ENCODE assay signal across 14 cellular contexts in genomic region chr15:55230051-55230670, GRCh38. TPM values are rescaled to one million over a fixed set of nuclear protein-coding genes. Genes with fewer than 3 reads are reported as not detected.
DNase-seq lines count a peak whose midpoint lies in the region; ATAC-seq and TF ChIP-seq lines count a peak whose summit lies in the region.
"Had no signal": no experiment of that assay in that cellular context is flagged by ENCODE, and none has a peak within 500 bp of the region (broad histone marks: within the 10 kb centered on the region; RNA-seq: fewer than 3 reads in every experiment).

No MANE protein-coding gene starts in this region.

- H3K36me3 Mint-ChIP-seq in activated T-cell treated with anti-CD3 and anti-CD28 coated beads, Interleukin-2, amount 50 U/mL, for 24 hours (ENCODE audit: low read depth), result peaks cover 93% of the 10 kb centered on the region
- peaks cover 60% of the 10 kb centered on the region for H3K36me3 Mint-ChIP-seq in activated CD8-positive, alpha-beta T cell treated with anti-CD3 and anti-CD28 coated beads for 36 hours (ENCODE audit: low read depth)

- intact Hi-C loops in activated CD8-positive, alpha-beta T cell treated with anti-CD3 and anti-CD28 coated beads for 36 hours (cut with micrococcal nuclease), result no loop called here
- intact Hi-C loops in spleen (cut with DNase I; ENCODE audit: low total_unique reads), result no loop called here

- H3K27me3 Mint-ChIP-seq in activated T-cell treated with anti-CD3 and anti-CD28 coated beads, Interleukin-2, amount 50 U/mL, for 24 hours, result no peaks in the 10 kb centered on the region
- no peaks in the 10 kb centered on the region for H3K27me3 Mint-ChIP-seq in activated CD8-positive, alpha-beta T cell treated with anti-CD3 and anti-CD28 coated beads for 36 hours
- H3K27me3 Mint-ChIP-seq: type B pancreatic cell had no signal

- no peaks in the 10 kb centered on the region for H3K9me3 ChIP-seq in spleen

- peaks cover 0 to 91% (median 6%) of the 10 kb centered on the region in 6 donors for H3K36me3 ChIP-seq in spleen

- TF ChIP-seq CTCF in activated CD8-positive, alpha-beta T cell treated with anti-CD3 and anti-CD28 coated beads for 36 hours (IDR thresholded peaks at IDR 0.05), result no peak
- TF ChIP-seq CTCF in fibroblast of mammary gland (conservative IDR thresholded peaks at IDR 0.05; ENCODE audit: control insufficient read depth, insufficient read depth, low read depth, low read length) (no peak), spleen (IDR thresholded peaks at IDR 0.05 in 8 of 11, conservative IDR thresholded peaks at IDR 0.05 in 3 of 11) (no peak)

- no peak for DNase-seq in activated T-cell treated with anti-CD3 and anti-CD28 coated beads, Interleukin-2, amount 50 U/mL, for 24 hours
- DNase-seq in activated T-cell treated with anti-CD3 and anti-CD28 coated beads, Interleukin-2, amount 50 U/mL, for 1 hour, result no peak
- DNase-seq in activated CD8-positive, alpha-beta T cell treated with anti-CD3 and anti-CD28 coated beads for 36 hours, result no peak
- peak; percentile 20 for DNase-seq in fibroblast of mammary gland (ENCODE audit: low read depth)
- DNase-seq in spleen, result no peak
- no peak for DNase-seq in activated CD4-positive, CD25-positive, alpha-beta regulatory T cell (lab: John Stamatoyannopoulos, UW)
- DNase-seq: activated gamma-delta T cell; hippocampal formation; NCI-H446 treated with DMSO at 0.1 percent for 48 hours; stimulated activated CD4-positive, alpha-beta T cell treated with anti-CD3 and anti-CD28 coated beads, Interleukin-15, amount 100 ng/mL, for 24 hours had no signal

- peaks cover 0 to 43% (median 13%) of the 10 kb centered on the region in 6 donors for H3K4me1 ChIP-seq in spleen

- peak; percentile 55 for ATAC-seq in activated CD8-positive, alpha-beta T cell treated with anti-CD3 and anti-CD28 coated beads for 36 hours
- no peak for ATAC-seq in HG02870 (IDR thresholded peaks at IDR 0.05; ENCODE audit: unreplicated experiment)
- ATAC-seq in GM21825 (IDR thresholded peaks at IDR 0.05; ENCODE audit: unreplicated experiment), result no peak

- H3K27ac Mint-ChIP-seq in activated T-cell treated with anti-CD3 and anti-CD28 coated beads, Interleukin-2, amount 50 U/mL, for 24 hours, result peak overlapping the region; percentile 87
- H3K27ac Mint-ChIP-seq in activated CD8-positive, alpha-beta T cell treated with anti-CD3 and anti-CD28 coated beads for 36 hours, result peak overlapping the region; percentile 77
- H3K27ac Mint-ChIP-seq: type B pancreatic cell had no signal

- H3K27me3 ChIP-seq in spleen (replicated peaks in 1 of 7), result no peaks in the 10 kb centered on the region

- H3K4me3 Mint-ChIP-seq in activated T-cell treated with anti-CD3 and anti-CD28 coated beads, Interleukin-2, amount 50 U/mL, for 24 hours, result peak overlapping the region; percentile 21
- H3K4me3 Mint-ChIP-seq in activated CD8-positive, alpha-beta T cell treated with anti-CD3 and anti-CD28 coated beads for 36 hours, result no peak overlapping the region
- H3K4me3 Mint-ChIP-seq: type B pancreatic cell had no signal

- peak overlapping the region in 5 of 8 donors; percentile 3 to 66 (median 49) for H3K27ac ChIP-seq in spleen

- H3K4me1 Mint-ChIP-seq in activated T-cell treated with anti-CD3 and anti-CD28 coated beads, Interleukin-2, amount 50 U/mL, for 24 hours (ENCODE audit: low read depth), result peaks cover 46% of the 10 kb centered on the region
- H3K4me1 Mint-ChIP-seq in activated CD8-positive, alpha-beta T cell treated with anti-CD3 and anti-CD28 coated beads for 36 hours (ENCODE audit: low read depth), result peaks cover 38% of the 10 kb centered on the region

- CTCF ChIA-PET in activated CD8-positive, alpha-beta T cell treated with anti-CD3 and anti-CD28 coated beads for 36 hours (lab: Charles Lee), result interaction anchor here (1.3 kb wide), 1 partner anchor 12 kb away, joined by 3 read pairs; no protein-coding TSS in a partner anchor

- H3K9me3 Mint-ChIP-seq in activated T-cell treated with anti-CD3 and anti-CD28 coated beads, Interleukin-2, amount 50 U/mL, for 24 hours, result no peaks in the 10 kb centered on the region
- no peaks in the 10 kb centered on the region for H3K9me3 Mint-ChIP-seq in activated CD8-positive, alpha-beta T cell treated with anti-CD3 and anti-CD28 coated beads for 36 hours
- H3K9me3 Mint-ChIP-seq: type B pancreatic cell had no signal

- POLR2A ChIA-PET in activated CD8-positive, alpha-beta T cell treated with anti-CD3 and anti-CD28 coated beads for 36 hours (lab: Charles Lee), result no interaction called here

- no peak for TF ChIP-seq POLR2A in spleen (IDR thresholded peaks at IDR 0.05)

- 48 to 69% (median 53%) methylated on average over 3 of the region's 3 CpGs for WGBS in spleen, 5 donors

- H3K4me3 ChIP-seq in fibroblast of mammary gland (ENCODE audit: control insufficient read depth, low read depth, low read length) (no peak overlapping the region), spleen (no peak overlapping the region)
- H3K4me3 ChIP-seq: lung had no signal

RNA-seq across cellular contexts. Expression of gene RSL24D1, which starts 33.4 kb away (rescaled TPM):
- 100 to 1,000 TPM; 183 to 194 TPM for total RNA-seq in activated CD8-positive, alpha-beta T cell treated with anti-CD3 and anti-CD28 coated beads for 36 hours
- 10 to 100 TPM; 43.7 to 58.9 (median 54.5) TPM for total RNA-seq in spleen
- polyA plus RNA-seq in spleen, result 100 to 1,000 TPM in 1 of 3 donors, 10 to 100 TPM in 2; 72.8 to 103 (median 78.8) TPM

RNA-seq across cellular contexts. Expression of gene RAB27A, which starts 59.5 kb away (rescaled TPM):
- total RNA-seq in activated CD8-positive, alpha-beta T cell treated with anti-CD3 and anti-CD28 coated beads for 36 hours, result 100 to 1,000 TPM; 122 to 125 TPM
- 10 to 100 TPM; 21.4 to 72.0 (median 44.5) TPM for total RNA-seq in spleen
- polyA plus RNA-seq in spleen, result 10 to 100 TPM in 2 of 3 donors, 1 to 10 TPM in 1; 9.4 to 15.1 (median 11.4) TPM
